7 cellular contexts compared by ENCODE assay signal in genomic region chr20:63697357-63697867, GRCh38. TPM values are rescaled to one million over a fixed set of nuclear protein-coding genes. Genes with fewer than 3 reads are reported as not detected.
DNase-seq lines count a peak whose midpoint lies in the region; TF ChIP-seq lines count a peak whose summit lies in the region.
"Had no signal": no experiment of that assay in that cellular context is flagged by ENCODE, and none has a peak within 500 bp of the region (broad histone marks: within the 10 kb centered on the region; RNA-seq: fewer than 3 reads in every experiment).

No MANE protein-coding gene starts in this region.

- no peaks in the 10 kb centered on the region; the same call in 1 of the 2 replicates for H3F3A ChIP-seq in GM23248 (ENCODE audit: insufficient read depth)

- H3K4me1 ChIP-seq in GM23248 (ENCODE audit: insufficient read depth), result peaks cover 24% of the 10 kb centered on the region
- peaks cover 31% of the 10 kb centered on the region for H3K4me1 ChIP-seq in osteoblast (ENCODE audit: insufficient read depth, low read length)

- H3K79me2 ChIP-seq in GM23248 (ENCODE audit: insufficient read depth) (peaks cover 8% of the 10 kb centered on the region; the same call in 1 of the 2 replicates), osteoblast (ENCODE audit: insufficient read depth, low read length) (peaks cover 2% of the 10 kb centered on the region)

- 50 to 53% methylated on average over 7 of the region's 7 CpGs for WGBS in GM23248 (ENCODE audit: low coverage in 1 of 2, low lambda C conversion rate in 2 of 2, missing lambda C conversion rate in 2 of 2), 2 experiments

- in situ Hi-C loops in GM23248 (cut with MboI), result no loop called here
- in situ Hi-C loops in astrocyte of the spinal cord (cut with HindIII; ENCODE audit: low sequenced_read_pairs), result no loop called here

- H2AFZ ChIP-seq in GM23248, result no peak overlapping the region
- H2AFZ ChIP-seq in osteoblast (ENCODE audit: low read length), result no peak overlapping the region

- H3K36me3 ChIP-seq in GM23248 (ENCODE audit: low read depth), result no peaks in the 10 kb centered on the region
- no peaks in the 10 kb centered on the region for H3K36me3 ChIP-seq in osteoblast (ENCODE audit: insufficient read depth, low read length)

- H4K20me1 ChIP-seq in GM23248 (ENCODE audit: insufficient read depth) (no peaks in the 10 kb centered on the region), osteoblast (ENCODE audit: insufficient read depth, low read length) (no peaks in the 10 kb centered on the region)

- DNase-seq in GM23248 (no peak), astrocyte of the spinal cord (ENCODE audit: low read depth, low spot score) (no peak), osteoblast (ENCODE audit: insufficient read length, low spot score, missing footprints) (peak; percentile 87), NCI-H2196 (lab: John Stamatoyannopoulos, UW; ENCODE audit: unreplicated experiment) (no peak), medulla oblongata (ENCODE audit: extremely low spot score) (no peak)
- no peak for DNase-seq in effector CD8-positive, alpha-beta T cell (lab: John Stamatoyannopoulos, UW)
- DNase-seq: stimulated activated CD4-positive, alpha-beta T cell treated with anti-CD3 and anti-CD28 coated beads, Interleukin-1b, Interleukin-23, amount 100 ng/mL, for 48 hours had no signal

- no peak for TF ChIP-seq CTCF in astrocyte of the spinal cord (IDR thresholded peaks at IDR 0.05; ENCODE audit: low read depth, low read length)
- no peak for TF ChIP-seq CTCF in osteoblast (IDR thresholded peaks at IDR 0.05; ENCODE audit: extremely low read depth, low read depth, low read length)

- H3K4me2 ChIP-seq in GM23248 (ENCODE audit: unreplicated experiment) (peak overlapping the region; percentile 25), osteoblast (ENCODE audit: insufficient read depth, low read length) (peak overlapping the region; percentile 61)

- H3K9me3 ChIP-seq in GM23248 (ENCODE audit: low read depth), result no peaks in the 10 kb centered on the region
- no peaks in the 10 kb centered on the region for H3K9me3 ChIP-seq in osteoblast (ENCODE audit: low read depth, low read length)

- H3K27me3 ChIP-seq in GM23248 (replicated peaks; ENCODE audit: insufficient read depth) (no peaks in the 10 kb centered on the region), osteoblast (ENCODE audit: insufficient read depth, low read length) (no peaks in the 10 kb centered on the region)

- H3K9ac ChIP-seq in GM23248, result peak overlapping the region; percentile 44

- H3K27ac ChIP-seq in GM23248, result no peak overlapping the region
- no peak overlapping the region for H3K27ac ChIP-seq in osteoblast (ENCODE audit: low read depth, low read length)

- H3K4me3 ChIP-seq in GM23248, result peak overlapping the region; percentile 47
- peak overlapping the region; percentile 53 for H3K4me3 ChIP-seq in astrocyte of the spinal cord (ENCODE audit: low read depth, low read length)
- H3K4me3 ChIP-seq in osteoblast (ENCODE audit: insufficient read depth, low read length), result no peak overlapping the region

- no peaks in the 10 kb centered on the region for H3K9me2 ChIP-seq in GM23248 (ENCODE audit: insufficient read depth)

RNA-seq across cellular contexts. Expression of gene TNFRSF6B, which starts 1.0 kb away (rescaled TPM):
- total RNA-seq in GM23248 (2014; rRNA removed; shearing (Covaris generic)), result 36.9 and 39.9 TPM in 2 replicates
- 17.4 and 17.5 TPM in 2 replicates for polyA plus RNA-seq in GM23248 (2016; fragmentation: Nextera tagmentation; extraction: Ambion mirVana)
- total RNA-seq in osteoblast, result 2.1 and 2.9 TPM in 2 replicates

RNA-seq across cellular contexts. Expression of gene ARFRP1, which starts 10.4 kb away (rescaled TPM):
- total RNA-seq in GM23248 (2014; rRNA removed; shearing (Covaris generic)), result 61.4 and 65.9 TPM in 2 replicates
- 57.6 and 60.8 TPM in 2 replicates for polyA plus RNA-seq in GM23248 (2016; fragmentation: Nextera tagmentation; extraction: Ambion mirVana)
- total RNA-seq in osteoblast, result 21.7 and 23.0 TPM in 2 replicates

RNA-seq across cellular contexts. Expression of gene ZGPAT, which starts 10.4 kb away (rescaled TPM):
- 26.2 and 28.5 TPM in 2 replicates for total RNA-seq in GM23248 (2014; rRNA removed; shearing (Covaris generic))
- 19.9 and 22.7 TPM in 2 replicates for polyA plus RNA-seq in GM23248 (2016; fragmentation: Nextera tagmentation; extraction: Ambion mirVana)
- 15.6 and 18.8 TPM in 2 replicates for total RNA-seq in osteoblast

RNA-seq across cellular contexts. Expression of gene LIME1, which starts 39.1 kb away (rescaled TPM):
- total RNA-seq in GM23248 (2014; rRNA removed; shearing (Covaris generic)), result 14.1 and 32.0 TPM in 2 replicates
- 2.4 and 3.7 TPM in 2 replicates for polyA plus RNA-seq in GM23248 (2016; fragmentation: Nextera tagmentation; extraction: Ambion mirVana)
- 1.8 and 2.9 TPM in 2 replicates for total RNA-seq in osteoblast

RNA-seq across cellular contexts. Expression of gene RTEL1, which starts 39.3 kb away (rescaled TPM):
- total RNA-seq in GM23248 (2014; rRNA removed; shearing (Covaris generic)), result 15.6 and 30.7 TPM in 2 replicates
- polyA plus RNA-seq in GM23248 (2016; fragmentation: Nextera tagmentation; extraction: Ambion mirVana), result 8.5 and 8.6 TPM in 2 replicates
- total RNA-seq in osteoblast, result 10.9 and 11.8 TPM in 2 replicates
